ENCODE assay signal across 8 cellular contexts in the genomic region with DNA sequence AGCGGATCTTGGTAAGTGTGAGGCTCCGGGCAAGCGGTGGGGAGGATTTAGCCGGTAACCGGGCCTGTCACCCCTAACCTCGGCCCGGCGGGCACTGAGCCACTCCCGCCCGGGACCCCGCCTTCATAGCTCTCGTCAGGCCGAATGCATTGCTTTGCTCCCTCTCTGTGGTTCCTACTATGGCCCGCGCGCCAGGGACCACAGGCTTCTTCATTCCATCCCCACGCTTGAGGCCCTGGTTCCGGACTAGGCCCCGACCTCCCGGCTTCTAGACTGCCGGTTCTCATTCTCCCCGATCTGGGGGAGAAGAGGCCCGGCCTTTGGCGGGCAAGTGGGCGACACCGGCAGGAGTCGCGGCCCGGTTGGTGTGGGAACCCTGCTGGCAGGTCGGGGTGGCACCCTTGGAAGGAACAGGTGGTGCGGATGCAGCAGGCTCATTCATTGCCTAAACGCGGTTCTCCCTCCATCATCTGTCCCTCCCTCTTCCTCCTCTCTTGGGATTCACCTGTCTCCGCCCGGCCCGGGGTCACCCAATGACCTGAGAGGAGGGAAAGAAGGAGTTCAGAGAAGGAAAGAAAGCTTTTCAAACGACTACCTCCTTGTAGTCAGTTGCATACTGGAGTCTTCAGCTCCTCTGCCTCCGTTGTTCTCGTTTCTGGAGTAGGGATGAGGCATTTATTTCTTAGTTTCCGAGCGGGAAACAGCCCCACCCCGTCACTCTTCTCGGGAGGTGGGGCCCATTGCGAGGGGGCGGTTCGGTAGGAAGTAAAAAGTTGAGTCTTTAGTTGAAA. TPM values are rescaled to one million over a fixed set of nuclear protein-coding genes. Genes with fewer than 3 reads are reported as not detected.
DNase-seq lines count a peak whose midpoint lies in the region; ATAC-seq and TF ChIP-seq lines count a peak whose summit lies in the region.

A gene (minus strand): TSS at position 657 of the 791 bp plus-strand sequence. CDS start 6,679 bp downstream, outside the sequence.

- H3K27me3 Mint-ChIP-seq in chondrocyte (ENCODE audit: low read depth) = no peaks in the 10 kb centered on the region

- ATAC-seq in HG02884 (IDR thresholded peaks at IDR 0.05; ENCODE audit: unreplicated experiment) = peak; percentile 32
- peak; percentile 40 to 49 for ATAC-seq in activated CD4-positive, CD25-positive, alpha-beta regulatory T cell treated with anti-CD3 and anti-CD28 coated beads, Interleukin-2, amount 50 U/mL, for 24 hours

- H3K4me1 Mint-ChIP-seq in chondrocyte (ENCODE audit: low read depth) = peaks cover 46% of the 10 kb centered on the region

- peak within 1 kb of the TSS; percentile 100 for H3K27ac Mint-ChIP-seq in chondrocyte (ENCODE audit: unreplicated experiment)

- TF ChIP-seq CTCF in chondrocyte (IDR thresholded peaks at IDR 0.05) = peak; percentile 58

- DNase-seq in NCI-H2196 (lab: John Stamatoyannopoulos, UW; ENCODE audit: unreplicated experiment) (peak; percentile 17), NCI-H2196 treated with DMSO at 0.1 percent for 48 hours (lab: John Stamatoyannopoulos, UW; ENCODE audit: unreplicated experiment) (no peak), NCI-H2029 treated with DMSO at 0.1 percent for 48 hours (lab: John Stamatoyannopoulos, UW) (peak; percentile 15), chondrocyte (ENCODE audit: low spot score) (no peak), left kidney (ENCODE audit: low read depth, low spot score) (peak; percentile 84)
- peak; percentile 62 for DNase-seq in stimulated activated CD4-positive, alpha-beta T cell treated with anti-CD3 and anti-CD28 coated beads, Interleukin-4, amount 100 ng/mL, for 1 hour

- peak within 1 kb of the TSS; percentile 99 for H3K4me3 Mint-ChIP-seq in chondrocyte (ENCODE audit: unreplicated experiment)

- peaks cover 7% of the 10 kb centered on the region for H3K36me3 Mint-ChIP-seq in chondrocyte (ENCODE audit: low read depth)

- peaks cover 6% of the 10 kb centered on the region for H3K9me3 Mint-ChIP-seq in chondrocyte (ENCODE audit: low read depth)

RNA-seq across cellular contexts. Expression of the gene that starts here (rescaled TPM):
- total RNA-seq in chondrocyte = 37.5 to 50.2 TPM (median 43.0 TPM) in 3 replicates

Comparison
In these comparisons a context has a peak if more than half of its experiments do, and no peak if none do; other contexts are left out.
1. DNase-seq: peak in NCI-H2196 (single experiment), NCI-H2029 treated with DMSO at 0.1 percent for 48 hours (single experiment), left kidney (single experiment) and stimulated activated CD4-positive, alpha-beta T cell treated with anti-CD3 and anti-CD28 coated beads, Interleukin-4, amount 100 ng/mL, for 1 hour (single experiment); none in NCI-H2196 treated with DMSO at 0.1 percent for 48 hours (single experiment) and chondrocyte (single experiment).